In the genomic region with DNA sequence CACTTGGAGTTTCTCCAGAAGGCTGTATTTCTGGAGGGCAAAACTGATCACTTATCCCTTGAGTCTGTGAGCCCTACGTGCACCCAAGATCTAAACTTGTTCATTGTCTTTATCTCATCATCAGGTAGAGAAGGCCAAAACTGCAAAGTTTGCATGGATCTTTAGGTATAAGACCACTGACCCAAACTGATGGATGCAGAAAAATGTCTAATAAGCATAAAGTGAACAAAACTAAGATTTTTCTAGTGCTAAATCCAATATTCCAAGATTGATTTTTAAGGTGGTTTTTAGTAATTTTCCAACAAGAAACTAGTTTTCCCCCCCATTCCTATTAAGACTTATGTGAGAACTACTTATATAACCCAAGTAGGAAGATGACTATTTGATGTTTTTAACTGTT, we compare ENCODE assay signal across 2 cellular contexts.
TF ChIP-seq lines count a peak whose summit lies in the region.

No MANE protein-coding gene starts in this region.

TF ChIP-seq in IMR-90, 13 proteins besides CTCF, POLR2A, EP300 and RAD21:
- peak; percentile 58 for TF ChIP-seq MAFK (IDR thresholded peaks at IDR 0.05; ENCODE audit: low read depth, low read length)
- no peak for TF ChIP-seq MAZ (IDR thresholded peaks at IDR 0.05; ENCODE audit: borderline replicate concordance, low read depth, low read length)

TF ChIP-seq in K562, 482 proteins besides CTCF, POLR2A, EP300 and RAD21:
- TF ChIP-seq MAFG (tag; conservative IDR thresholded peaks at IDR 0.05) (0 out of 2 replicates have a peak, but pooled peaks have one; percentile 34), RFX5 (IDR thresholded peaks at IDR 0.05; ENCODE audit: low read depth, low read length) (no peak), CBX1 (IDR thresholded peaks at IDR 0.05; ENCODE audit: low read depth) (no peak), ZNF316 (IDR thresholded peaks at IDR 0.05) (peak; percentile 63; the same call in 1 of the 2 replicates), RBM22 (IDR thresholded peaks at IDR 0.05; ENCODE audit: low read depth, low read length, poor library complexity, severe bottlenecking) (no peak), ZFPM2 (CRISPR knock-in tag; IDR thresholded peaks at IDR 0.05) (no peak), NFXL1 (CRISPR knock-in tag; IDR thresholded peaks at IDR 0.05) (no peak), CREB3 (tag; conservative IDR thresholded peaks at IDR 0.05; ENCODE audit: low read depth) (no peak), IFI16 (CRISPR knock-in tag; IDR thresholded peaks at IDR 0.05) (no peak), ZNF449 (CRISPR knock-in tag; IDR thresholded peaks at IDR 0.05) (no peak), NCOA6 (IDR thresholded peaks at IDR 0.05) (no peak), XRCC3 (IDR thresholded peaks at IDR 0.05) (no peak), CBFA2T2 (conservative IDR thresholded peaks at IDR 0.05) (no peak), NFIX (CRISPR knock-in tag; IDR thresholded peaks at IDR 0.05; ENCODE audit: low read depth) (no peak), ARNT (IDR thresholded peaks at IDR 0.05) (no peak), LCOR (CRISPR knock-in tag; IDR thresholded peaks at IDR 0.05) (no peak), C11orf30 (IDR thresholded peaks at IDR 0.05; ENCODE audit: low read depth) (0 out of 2 replicates have a peak, but pooled peaks have one; percentile 25), EP400 (IDR thresholded peaks at IDR 0.05) (no peak), MAFF (IDR thresholded peaks at IDR 0.05; ENCODE audit: low read length) (0 out of 2 replicates have a peak, but pooled peaks have one; percentile 19)
- TF ChIP-seq, protein P1, sequence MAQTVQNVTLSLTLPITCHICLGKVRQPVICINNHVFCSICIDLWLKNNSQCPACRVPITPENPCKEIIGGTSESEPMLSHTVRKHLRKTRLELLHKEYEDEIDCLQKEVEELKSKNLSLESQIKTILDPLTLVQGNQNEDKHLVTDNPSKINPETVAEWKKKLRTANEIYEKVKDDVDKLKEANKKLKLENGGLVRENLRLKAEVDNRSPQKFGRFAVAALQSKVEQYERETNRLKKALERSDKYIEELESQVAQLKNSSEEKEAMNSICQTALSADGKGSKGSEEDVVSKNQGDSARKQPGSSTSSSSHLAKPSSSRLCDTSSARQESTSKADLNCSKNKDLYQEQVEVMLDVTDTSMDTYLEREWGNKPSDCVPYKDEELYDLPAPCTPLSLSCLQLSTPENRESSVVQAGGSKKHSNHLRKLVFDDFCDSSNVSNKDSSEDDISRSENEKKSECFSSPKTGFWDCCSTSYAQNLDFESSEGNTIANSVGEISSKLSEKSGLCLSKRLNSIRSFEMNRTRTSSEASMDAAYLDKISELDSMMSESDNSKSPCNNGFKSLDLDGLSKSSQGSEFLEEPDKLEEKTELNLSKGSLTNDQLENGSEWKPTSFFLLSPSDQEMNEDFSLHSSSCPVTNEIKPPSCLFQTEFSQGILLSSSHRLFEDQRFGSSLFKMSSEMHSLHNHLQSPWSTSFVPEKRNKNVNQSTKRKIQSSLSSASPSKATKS (CRISPR knock-in tag; IDR thresholded peaks at IDR 0.05): no peak
- TF ChIP-seq, protein P2, sequence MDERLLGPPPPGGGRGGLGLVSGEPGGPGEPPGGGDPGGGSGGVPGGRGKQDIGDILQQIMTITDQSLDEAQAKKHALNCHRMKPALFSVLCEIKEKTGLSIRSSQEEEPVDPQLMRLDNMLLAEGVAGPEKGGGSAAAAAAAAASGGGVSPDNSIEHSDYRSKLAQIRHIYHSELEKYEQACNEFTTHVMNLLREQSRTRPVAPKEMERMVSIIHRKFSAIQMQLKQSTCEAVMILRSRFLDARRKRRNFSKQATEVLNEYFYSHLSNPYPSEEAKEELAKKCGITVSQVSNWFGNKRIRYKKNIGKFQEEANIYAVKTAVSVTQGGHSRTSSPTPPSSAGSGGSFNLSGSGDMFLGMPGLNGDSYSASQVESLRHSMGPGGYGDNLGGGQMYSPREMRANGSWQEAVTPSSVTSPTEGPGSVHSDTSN (CRISPR knock-in tag; IDR thresholded peaks at IDR 0.05; ENCODE audit: low read depth): no peak
- TF ChIP-seq, protein P2 (tag; conservative IDR thresholded peaks at IDR 0.05; ENCODE audit: low read depth): no peak
